In the genomic region with DNA sequence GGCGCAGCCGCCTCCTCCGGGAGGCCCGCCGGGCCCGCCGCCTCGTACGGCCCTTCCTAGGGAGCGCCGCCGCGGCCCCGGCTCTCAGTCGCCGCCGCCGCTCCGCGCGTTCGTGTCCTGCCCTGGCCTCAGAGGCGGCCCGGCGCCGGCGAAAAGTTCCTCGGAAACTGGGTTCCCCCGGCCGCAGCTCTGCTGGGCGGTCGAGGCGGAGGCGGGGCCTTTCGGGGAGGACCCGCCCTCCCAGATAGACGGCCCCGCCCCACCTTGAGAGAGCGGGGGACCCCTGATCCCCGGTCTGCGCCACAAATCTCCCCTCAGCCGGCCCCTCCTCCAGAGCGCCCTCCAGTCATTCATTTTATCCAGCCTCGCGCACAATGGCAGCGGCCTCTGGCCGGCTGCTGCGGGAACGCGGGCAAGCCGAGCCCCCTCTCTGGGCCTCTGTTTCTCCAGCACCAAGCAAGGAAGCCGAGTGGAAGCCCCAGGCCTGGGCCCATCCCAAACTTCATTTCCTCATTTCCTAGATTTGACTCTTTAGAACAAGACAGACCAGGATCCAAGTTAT, we compare ENCODE assay signal across 1 cellular context.
TF ChIP-seq lines count a peak whose summit lies in the region.

Gene SREBF1, minus strand, starts transcription at position 169 of the 562 bp plus-strand sequence. CDS start 169 bp downstream, outside the sequence.

TF ChIP-seq in HepG2, 621 proteins besides CTCF, POLR2A, EP300 and RAD21 (continued from another document):
- TF ChIP-seq, protein P1, sequence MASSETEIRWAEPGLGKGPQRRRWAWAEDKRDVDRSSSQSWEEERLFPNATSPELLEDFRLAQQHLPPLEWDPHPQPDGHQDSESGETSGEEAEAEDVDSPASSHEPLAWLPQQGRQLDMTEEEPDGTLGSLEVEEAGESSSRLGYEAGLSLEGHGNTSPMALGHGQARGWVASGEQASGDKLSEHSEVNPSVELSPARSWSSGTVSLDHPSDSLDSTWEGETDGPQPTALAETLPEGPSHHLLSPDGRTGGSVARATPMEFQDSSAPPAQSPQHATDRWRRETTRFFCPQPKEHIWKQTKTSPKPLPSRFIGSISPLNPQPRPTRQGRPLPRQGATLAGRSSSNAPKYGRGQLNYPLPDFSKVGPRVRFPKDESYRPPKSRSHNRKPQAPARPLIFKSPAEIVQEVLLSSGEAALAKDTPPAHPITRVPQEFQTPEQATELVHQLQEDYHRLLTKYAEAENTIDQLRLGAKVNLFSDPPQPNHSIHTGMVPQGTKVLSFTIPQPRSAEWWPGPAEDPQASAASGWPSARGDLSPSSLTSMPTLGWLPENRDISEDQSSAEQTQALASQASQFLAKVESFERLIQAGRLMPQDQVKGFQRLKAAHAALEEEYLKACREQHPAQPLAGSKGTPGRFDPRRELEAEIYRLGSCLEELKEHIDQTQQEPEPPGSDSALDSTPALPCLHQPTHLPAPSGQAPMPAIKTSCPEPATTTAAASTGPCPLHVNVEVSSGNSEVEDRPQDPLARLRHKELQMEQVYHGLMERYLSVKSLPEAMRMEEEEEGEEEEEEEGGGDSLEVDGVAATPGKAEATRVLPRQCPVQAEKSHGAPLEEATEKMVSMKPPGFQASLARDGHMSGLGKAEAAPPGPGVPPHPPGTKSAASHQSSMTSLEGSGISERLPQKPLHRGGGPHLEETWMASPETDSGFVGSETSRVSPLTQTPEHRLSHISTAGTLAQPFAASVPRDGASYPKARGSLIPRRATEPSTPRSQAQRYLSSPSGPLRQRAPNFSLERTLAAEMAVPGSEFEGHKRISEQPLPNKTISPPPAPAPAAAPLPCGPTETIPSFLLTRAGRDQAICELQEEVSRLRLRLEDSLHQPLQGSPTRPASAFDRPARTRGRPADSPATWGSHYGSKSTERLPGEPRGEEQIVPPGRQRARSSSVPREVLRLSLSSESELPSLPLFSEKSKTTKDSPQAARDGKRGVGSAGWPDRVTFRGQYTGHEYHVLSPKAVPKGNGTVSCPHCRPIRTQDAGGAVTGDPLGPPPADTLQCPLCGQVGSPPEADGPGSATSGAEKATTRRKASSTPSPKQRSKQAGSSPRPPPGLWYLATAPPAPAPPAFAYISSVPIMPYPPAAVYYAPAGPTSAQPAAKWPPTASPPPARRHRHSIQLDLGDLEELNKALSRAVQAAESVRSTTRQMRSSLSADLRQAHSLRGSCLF (CRISPR knock-in tag; IDR thresholded peaks at IDR 0.05; ENCODE audit: borderline replicate concordance): no peak
- TF ChIP-seq, protein P2, sequence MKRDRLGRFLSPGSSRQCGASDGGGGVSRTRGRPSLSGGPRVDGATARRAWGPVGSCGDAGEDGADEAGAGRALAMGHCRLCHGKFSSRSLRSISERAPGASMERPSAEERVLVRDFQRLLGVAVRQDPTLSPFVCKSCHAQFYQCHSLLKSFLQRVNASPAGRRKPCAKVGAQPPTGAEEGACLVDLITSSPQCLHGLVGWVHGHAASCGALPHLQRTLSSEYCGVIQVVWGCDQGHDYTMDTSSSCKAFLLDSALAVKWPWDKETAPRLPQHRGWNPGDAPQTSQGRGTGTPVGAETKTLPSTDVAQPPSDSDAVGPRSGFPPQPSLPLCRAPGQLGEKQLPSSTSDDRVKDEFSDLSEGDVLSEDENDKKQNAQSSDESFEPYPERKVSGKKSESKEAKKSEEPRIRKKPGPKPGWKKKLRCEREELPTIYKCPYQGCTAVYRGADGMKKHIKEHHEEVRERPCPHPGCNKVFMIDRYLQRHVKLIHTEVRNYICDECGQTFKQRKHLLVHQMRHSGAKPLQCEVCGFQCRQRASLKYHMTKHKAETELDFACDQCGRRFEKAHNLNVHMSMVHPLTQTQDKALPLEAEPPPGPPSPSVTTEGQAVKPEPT (CRISPR knock-in tag; IDR thresholded peaks at IDR 0.05; ENCODE audit: low read depth): no peak
- TF ChIP-seq RFXAP (CRISPR knock-in tag; IDR thresholded peaks at IDR 0.05; ENCODE audit: borderline replicate concordance) (peak; percentile 24; the same call in 1 of the 2 replicates), ZNF619 (CRISPR knock-in tag; IDR thresholded peaks at IDR 0.05) (no peak), KLF16 (CRISPR knock-in tag; IDR thresholded peaks at IDR 0.05) (peak in 1 of 2 experiments; percentile 58; a peak in 2 of 4 replicates), ATM (IDR thresholded peaks at IDR 0.05; ENCODE audit: borderline replicate concordance) (no peak), MEIS1 (CRISPR knock-in tag; IDR thresholded peaks at IDR 0.05; ENCODE audit: borderline replicate concordance) (no peak), ZNF839 (CRISPR knock-in tag; IDR thresholded peaks at IDR 0.05; ENCODE audit: borderline replicate concordance) (no peak), HNRNPLL (IDR thresholded peaks at IDR 0.05; ENCODE audit: low read depth, low read length, poor library complexity, severe bottlenecking) (no peak), NFIC (IDR thresholded peaks at IDR 0.05; ENCODE audit: low read length) (no peak), RORA (CRISPR knock-in tag; IDR thresholded peaks at IDR 0.05) (no peak), ZNF841 (CRISPR knock-in tag; IDR thresholded peaks at IDR 0.05; ENCODE audit: borderline replicate concordance) (no peak)
- TF ChIP-seq, protein P3, sequence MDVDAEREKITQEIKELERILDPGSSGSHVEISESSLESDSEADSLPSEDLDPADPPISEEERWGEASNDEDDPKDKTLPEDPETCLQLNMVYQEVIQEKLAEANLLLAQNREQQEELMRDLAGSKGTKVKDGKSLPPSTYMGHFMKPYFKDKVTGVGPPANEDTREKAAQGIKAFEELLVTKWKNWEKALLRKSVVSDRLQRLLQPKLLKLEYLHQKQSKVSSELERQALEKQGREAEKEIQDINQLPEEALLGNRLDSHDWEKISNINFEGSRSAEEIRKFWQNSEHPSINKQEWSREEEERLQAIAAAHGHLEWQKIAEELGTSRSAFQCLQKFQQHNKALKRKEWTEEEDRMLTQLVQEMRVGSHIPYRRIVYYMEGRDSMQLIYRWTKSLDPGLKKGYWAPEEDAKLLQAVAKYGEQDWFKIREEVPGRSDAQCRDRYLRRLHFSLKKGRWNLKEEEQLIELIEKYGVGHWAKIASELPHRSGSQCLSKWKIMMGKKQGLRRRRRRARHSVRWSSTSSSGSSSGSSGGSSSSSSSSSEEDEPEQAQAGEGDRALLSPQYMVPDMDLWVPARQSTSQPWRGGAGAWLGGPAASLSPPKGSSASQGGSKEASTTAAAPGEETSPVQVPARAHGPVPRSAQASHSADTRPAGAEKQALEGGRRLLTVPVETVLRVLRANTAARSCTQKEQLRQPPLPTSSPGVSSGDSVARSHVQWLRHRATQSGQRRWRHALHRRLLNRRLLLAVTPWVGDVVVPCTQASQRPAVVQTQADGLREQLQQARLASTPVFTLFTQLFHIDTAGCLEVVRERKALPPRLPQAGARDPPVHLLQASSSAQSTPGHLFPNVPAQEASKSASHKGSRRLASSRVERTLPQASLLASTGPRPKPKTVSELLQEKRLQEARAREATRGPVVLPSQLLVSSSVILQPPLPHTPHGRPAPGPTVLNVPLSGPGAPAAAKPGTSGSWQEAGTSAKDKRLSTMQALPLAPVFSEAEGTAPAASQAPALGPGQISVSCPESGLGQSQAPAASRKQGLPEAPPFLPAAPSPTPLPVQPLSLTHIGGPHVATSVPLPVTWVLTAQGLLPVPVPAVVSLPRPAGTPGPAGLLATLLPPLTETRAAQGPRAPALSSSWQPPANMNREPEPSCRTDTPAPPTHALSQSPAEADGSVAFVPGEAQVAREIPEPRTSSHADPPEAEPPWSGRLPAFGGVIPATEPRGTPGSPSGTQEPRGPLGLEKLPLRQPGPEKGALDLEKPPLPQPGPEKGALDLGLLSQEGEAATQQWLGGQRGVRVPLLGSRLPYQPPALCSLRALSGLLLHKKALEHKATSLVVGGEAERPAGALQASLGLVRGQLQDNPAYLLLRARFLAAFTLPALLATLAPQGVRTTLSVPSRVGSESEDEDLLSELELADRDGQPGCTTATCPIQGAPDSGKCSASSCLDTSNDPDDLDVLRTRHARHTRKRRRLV (CRISPR knock-in tag; IDR thresholded peaks at IDR 0.05): 0 out of 2 replicates have a peak, but pooled peaks have one; percentile 32
- TF ChIP-seq, protein P4, sequence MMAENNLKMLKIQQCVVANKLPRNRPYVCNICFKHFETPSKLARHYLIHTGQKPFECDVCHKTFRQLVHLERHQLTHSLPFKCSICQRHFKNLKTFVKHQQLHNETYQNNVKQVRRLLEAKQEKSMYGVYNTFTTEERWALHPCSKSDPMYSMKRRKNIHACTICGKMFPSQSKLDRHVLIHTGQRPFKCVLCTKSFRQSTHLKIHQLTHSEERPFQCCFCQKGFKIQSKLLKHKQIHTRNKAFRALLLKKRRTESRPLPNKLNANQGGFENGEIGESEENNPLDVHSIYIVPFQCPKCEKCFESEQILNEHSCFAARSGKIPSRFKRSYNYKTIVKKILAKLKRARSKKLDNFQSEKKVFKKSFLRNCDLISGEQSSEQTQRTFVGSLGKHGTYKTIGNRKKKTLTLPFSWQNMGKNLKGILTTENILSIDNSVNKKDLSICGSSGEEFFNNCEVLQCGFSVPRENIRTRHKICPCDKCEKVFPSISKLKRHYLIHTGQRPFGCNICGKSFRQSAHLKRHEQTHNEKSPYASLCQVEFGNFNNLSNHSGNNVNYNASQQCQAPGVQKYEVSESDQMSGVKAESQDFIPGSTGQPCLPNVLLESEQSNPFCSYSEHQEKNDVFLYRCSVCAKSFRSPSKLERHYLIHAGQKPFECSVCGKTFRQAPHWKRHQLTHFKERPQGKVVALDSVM (CRISPR knock-in tag; IDR thresholded peaks at IDR 0.05): no peak
